28 cellular contexts compared by ENCODE assay signal in the genomic region with DNA sequence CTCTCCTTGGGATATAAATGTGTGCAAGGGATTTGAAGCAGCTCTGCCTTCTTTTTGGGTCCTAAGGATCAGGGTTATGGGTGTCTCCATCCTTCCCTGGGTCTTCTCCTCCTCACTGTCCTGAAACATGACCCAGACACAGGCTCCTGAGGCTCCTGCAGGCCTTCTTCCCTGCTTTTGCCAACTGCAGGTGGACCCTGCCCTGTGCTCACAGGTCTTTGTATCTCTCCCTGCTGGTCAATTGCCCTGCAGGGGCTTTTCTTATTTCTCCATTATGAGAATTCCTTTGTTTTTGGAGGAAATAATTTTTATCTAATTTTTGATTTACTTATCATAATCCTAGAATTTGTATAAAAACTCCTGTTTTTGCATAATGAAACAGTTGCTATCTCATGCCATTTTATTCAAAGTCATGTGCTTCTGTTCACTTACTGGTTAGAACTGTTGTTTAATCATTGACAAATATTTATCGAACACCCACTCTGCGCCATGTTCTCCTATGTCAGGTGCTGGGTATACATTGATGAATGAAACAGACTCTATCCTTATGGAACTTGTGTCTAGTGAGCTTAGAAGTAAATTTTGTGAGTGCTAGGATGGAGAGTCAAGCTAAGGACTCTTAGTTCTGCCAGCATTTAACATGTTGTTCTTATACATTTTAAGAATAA.
A peak's percentile ranks its signal among the peaks of the same experiment; 100 is the strongest.
DNase-seq lines count a peak whose midpoint lies in the region; ATAC-seq, FAIRE-seq and TF ChIP-seq lines count a peak whose summit lies in the region.
"Had no signal": no experiment of that assay in that cellular context is flagged by ENCODE, and none has a peak within 500 bp of the region (broad histone marks: within the 10 kb centered on the region; RNA-seq: fewer than 3 reads in every experiment).

No MANE protein-coding gene starts in this region.

- CTCF ChIA-PET in K562 (lab: Yijun Ruan, JAX; ENCODE audit: low intra/inter-chr PET ratio): no interaction called here

- H3K9me3 ChIP-seq in OCI-LY3 (ENCODE audit: insufficient read depth, low read length) (no peaks in the 10 kb centered on the region), K562 (replicated peaks; ENCODE audit: control insufficient read depth, insufficient read depth, low read depth, low read length) (no peaks in the 10 kb centered on the region), esophagus muscularis mucosa (no peaks in the 10 kb centered on the region), right lobe of liver (no peaks in the 10 kb centered on the region), tibial artery (no peaks in the 10 kb centered on the region)
- H3K9me3 ChIP-seq: BE2C, BLaER1 had no signal

- no peak for TF ChIP-seq RAD21 in K562 (CRISPR knock-in tag; conservative IDR thresholded peaks at IDR 0.05 in 1 of 2, IDR thresholded peaks at IDR 0.05 in 1 of 2)

- no peaks in the 10 kb centered on the region; the same call in 1 of the 2 replicates for H3K79me2 ChIP-seq in OCI-LY3 (ENCODE audit: low read length)
- no peaks in the 10 kb centered on the region for H3K79me2 ChIP-seq in K562 (ENCODE audit: control insufficient read depth, insufficient read depth, low read length)

- TF ChIP-seq CTCF in OCI-LY3 (IDR thresholded peaks at IDR 0.05; ENCODE audit: low read depth, low read length) (no peak), K562 (IDR thresholded peaks at IDR 0.05 in 2 of 3, conservative IDR thresholded peaks at IDR 0.05 in 1 of 3; ENCODE audit: insufficient read depth in 2 of 3, low read depth in 1 of 3, low read length in 3 of 3) (no peak), esophagus muscularis mucosa (IDR thresholded peaks at IDR 0.05) (no peak), right lobe of liver (IDR thresholded peaks at IDR 0.05) (peak in 1 of 4 donors; percentile 8), tibial artery (IDR thresholded peaks at IDR 0.05) (no peak)

- peaks cover 50% of the 10 kb centered on the region for H3K4me1 ChIP-seq in OCI-LY3 (ENCODE audit: low read length)
- peaks cover 0 to 5% of the 10 kb centered on the region in 2 experiments; a peak in 1 of 5 replicates for H3K4me1 ChIP-seq in K562 (replicated peaks in 1 of 2; ENCODE audit: control insufficient read depth in 2 of 2, insufficient read depth in 2 of 2, low read length in 2 of 2)
- no peaks in the 10 kb centered on the region for H3K4me1 ChIP-seq in esophagus muscularis mucosa
- H3K4me1 ChIP-seq in right lobe of liver: peaks cover 0 to 36% (median 16%) of the 10 kb centered on the region in 4 donors
- H3K4me1 ChIP-seq in tibial artery: peaks cover 0 to 7% (median 0%) of the 10 kb centered on the region in 4 donors
- H3K4me1 ChIP-seq: BE2C had no signal

- POLR2A ChIA-PET in K562 (lab: Yijun Ruan, JAX): interaction anchor here (0.6 to 10.6 kb wide), 6 partner anchors 11 to 72 kb away, joined by 3 to 121 read pairs (median 4); no protein-coding TSS in a partner anchor

- no peak for DNase-seq in K562 (ENCODE audit: extremely low read depth in 1 of 4, low spot score in 3 of 4)
- DNase-seq in esophagus muscularis mucosa (ENCODE audit: extremely low spot score): peak; percentile 37
- peak in 1 of 3 donors; percentile 58 for DNase-seq in right lobe of liver
- no peak for DNase-seq in tibial artery
- no peak for DNase-seq in cerebellar cortex (ENCODE audit: low spot score)
- no peak for DNase-seq in epidermal melanocyte (ENCODE audit: insufficient read length, low spot score)
- DNase-seq in T-helper 1 cell: no peak
- DNase-seq: 8988T; ACHN; BE2C; C1 segment of cervical spinal cord; CD4-positive, alpha-beta memory T cell; CD4-positive, CD25-positive, alpha-beta regulatory T cell; CD8-positive, alpha-beta memory T cell; COR-L47; DMS 273 treated with DMSO at 0.1 percent for 48 hours; DMS153; DMS53; DMS79; DND-41; EL; GDM1 had no signal

- H3K9ac ChIP-seq in OCI-LY3 (ENCODE audit: low read length): no peak overlapping the region
- H3K9ac ChIP-seq in K562 (ENCODE audit: insufficient read depth in 1 of 2, low read depth in 2 of 2, low read length in 2 of 2): no peak overlapping the region
- H3K9ac ChIP-seq: BLaER1 had no signal

- no TSS peak for BruUV-seq in K562 (replicated peaks; lab: Mats Ljungman, UMichigan)

- H3K27me3 ChIP-seq in OCI-LY3 (ENCODE audit: low read depth, low read length) (no peaks in the 10 kb centered on the region), K562 (ENCODE audit: control insufficient read depth in 2 of 2, insufficient read depth in 2 of 2, low read length in 2 of 2) (peaks cover 41 to 56% of the 10 kb centered on the region in 2 experiments), esophagus muscularis mucosa (peaks cover 0 to 13% (median 0%) of the 10 kb centered on the region in 4 donors), right lobe of liver (no peaks in the 10 kb centered on the region), tibial artery (no peaks in the 10 kb centered on the region)
- H3K27me3 ChIP-seq: BLaER1 had no signal

- H3K4me2 ChIP-seq in OCI-LY3 (ENCODE audit: low read length) (no peak overlapping the region), K562 (ENCODE audit: insufficient read depth, low read length) (no peak overlapping the region)
- H3K4me2 ChIP-seq: BLaER1 had no signal

- intact Hi-C loops in K562 (cut with micrococcal nuclease): no loop called here
- intact Hi-C loops in esophagus muscularis mucosa (cut with DNase I): no loop called here
- intact Hi-C loops in right lobe of liver (cut with DNase I): no loop called here
- intact Hi-C loops in tibial artery (cut with DNase I; ENCODE audit: low total_unique reads): no loop called here

- H3K36me3 ChIP-seq in OCI-LY3 (replicated peaks; ENCODE audit: low read depth, low read length): no peaks in the 10 kb centered on the region
- H3K36me3 ChIP-seq in K562 (ENCODE audit: control insufficient read depth, insufficient read depth, low read length): no peaks in the 10 kb centered on the region
- no peaks in the 10 kb centered on the region for H3K36me3 ChIP-seq in esophagus muscularis mucosa
- H3K36me3 ChIP-seq in right lobe of liver: no peaks in the 10 kb centered on the region
- H3K36me3 ChIP-seq in tibial artery: no peaks in the 10 kb centered on the region
- H3K36me3 ChIP-seq: BE2C, BLaER1 had no signal

- TF ChIP-seq EP300 in K562 (IDR thresholded peaks at IDR 0.05; ENCODE audit: low read length) (no peak), esophagus muscularis mucosa (IDR thresholded peaks at IDR 0.05) (no peak)

- H2AFZ ChIP-seq in OCI-LY3 (ENCODE audit: low read depth, low read length): no peak overlapping the region
- no peak overlapping the region for H2AFZ ChIP-seq in K562 (ENCODE audit: low read depth, low read length)

- no peak for ATAC-seq in K562
- ATAC-seq in right lobe of liver: peak; percentile 15 to 68 (median 32)
- ATAC-seq: GM12878 had no signal

- in situ Hi-C loops in K562 (cut with MboI): no loop called here

- peaks cover 4% of the 10 kb centered on the region for H3K9me1 ChIP-seq in K562 (ENCODE audit: control insufficient read depth, insufficient read depth, low read length)

- H3K27ac ChIP-seq in OCI-LY3 (ENCODE audit: low read length): 0 out of 2 replicates have a peak overlapping the region, but pooled peaks have one; percentile 95
- no peak overlapping the region for H3K27ac ChIP-seq in K562 (ENCODE audit: extremely low read depth, low read depth, low read length)
- no peak overlapping the region for H3K27ac ChIP-seq in esophagus muscularis mucosa (replicated peaks in 1 of 4)
- H3K27ac ChIP-seq in right lobe of liver: no peak overlapping the region
- H3K27ac ChIP-seq in tibial artery: no peak overlapping the region
- H3K27ac ChIP-seq: BLaER1 had no signal

- no peak for FAIRE-seq in K562 (lab: Jason Lieb, UNC)
- FAIRE-seq: A204.1, GM12878, GM12892, GM18507 had no signal

- no peak for TF ChIP-seq POLR2A in K562 (conservative IDR thresholded peaks at IDR 0.05)
- no peak for TF ChIP-seq POLR2A in esophagus muscularis mucosa (IDR thresholded peaks at IDR 0.05; ENCODE audit: low read depth)
- TF ChIP-seq POLR2A in right lobe of liver (IDR thresholded peaks at IDR 0.05): no peak

- no peak overlapping the region for H3K4me3 ChIP-seq in OCI-LY3 (ENCODE audit: low read length)
- H3K4me3 ChIP-seq in K562: no peak overlapping the region
- H3K4me3 ChIP-seq in esophagus muscularis mucosa: no peak overlapping the region
- no peak overlapping the region for H3K4me3 ChIP-seq in right lobe of liver
- no peak overlapping the region for H3K4me3 ChIP-seq in tibial artery
- H3K4me3 ChIP-seq: BLaER1, GM12878 had no signal

- no peaks in the 10 kb centered on the region for H4K20me1 ChIP-seq in OCI-LY3 (ENCODE audit: insufficient read depth, low read length)
- 0 out of 2 replicates have a peak, but pooled peaks cover 11% of the 10 kb centered on the region for H4K20me1 ChIP-seq in K562 (replicated peaks; ENCODE audit: control insufficient read depth, insufficient read depth, low read length)
- H4K20me1 ChIP-seq: BLaER1 had no signal

- 4% methylated on average over 2 of the region's 2 CpGs for WGBS in K562 (ENCODE audit: insufficient coverage, low coverage, missing lambda C conversion rate)
- WGBS in esophagus muscularis mucosa: 96% methylated on average over 2 of the region's 2 CpGs
- WGBS in right lobe of liver (ENCODE audit: insufficient coverage, low coverage, low lambda C conversion rate, missing lambda C conversion rate): 33% methylated on average over 2 of the region's 2 CpGs

TF ChIP-seq in K562, 482 proteins besides CTCF, POLR2A, EP300 and RAD21 (continues in another document):
- no peak for TF ChIP-seq NBN (IDR thresholded peaks at IDR 0.05; ENCODE audit: low read depth)
- TF ChIP-seq, protein P1, sequence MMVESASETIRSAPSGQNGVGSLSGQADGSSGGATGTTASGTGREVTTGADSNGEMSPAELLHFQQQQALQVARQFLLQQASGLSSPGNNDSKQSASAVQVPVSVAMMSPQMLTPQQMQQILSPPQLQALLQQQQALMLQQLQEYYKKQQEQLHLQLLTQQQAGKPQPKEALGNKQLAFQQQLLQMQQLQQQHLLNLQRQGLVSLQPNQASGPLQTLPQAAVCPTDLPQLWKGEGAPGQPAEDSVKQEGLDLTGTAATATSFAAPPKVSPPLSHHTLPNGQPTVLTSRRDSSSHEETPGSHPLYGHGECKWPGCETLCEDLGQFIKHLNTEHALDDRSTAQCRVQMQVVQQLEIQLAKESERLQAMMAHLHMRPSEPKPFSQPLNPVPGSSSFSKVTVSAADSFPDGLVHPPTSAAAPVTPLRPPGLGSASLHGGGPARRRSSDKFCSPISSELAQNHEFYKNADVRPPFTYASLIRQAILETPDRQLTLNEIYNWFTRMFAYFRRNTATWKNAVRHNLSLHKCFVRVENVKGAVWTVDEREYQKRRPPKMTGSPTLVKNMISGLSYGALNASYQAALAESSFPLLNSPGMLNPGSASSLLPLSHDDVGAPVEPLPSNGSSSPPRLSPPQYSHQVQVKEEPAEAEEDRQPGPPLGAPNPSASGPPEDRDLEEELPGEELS (CRISPR knock-in tag; IDR thresholded peaks at IDR 0.05; ENCODE audit: borderline replicate concordance): no peak
